1 cellular context compared by ENCODE assay signal in genomic region chr5:135033026-135033861, GRCh38.
TF ChIP-seq lines count a peak whose summit lies in the region.

No MANE protein-coding gene starts in this region.

TF ChIP-seq in WTC11, 78 proteins besides CTCF, POLR2A, EP300 and RAD21 (continued from another document):
- TF ChIP-seq E2F5 (CRISPR knock-in tag; IDR thresholded peaks at IDR 0.05) (no peak), ZNF425 (CRISPR knock-in tag; conservative IDR thresholded peaks at IDR 0.05) (no peak), USF2 (CRISPR knock-in tag; IDR thresholded peaks at IDR 0.05) (no peak), MYBL2 (CRISPR knock-in tag; IDR thresholded peaks at IDR 0.05) (no peak)
